42 cellular contexts compared by ENCODE assay signal in the genomic region with DNA sequence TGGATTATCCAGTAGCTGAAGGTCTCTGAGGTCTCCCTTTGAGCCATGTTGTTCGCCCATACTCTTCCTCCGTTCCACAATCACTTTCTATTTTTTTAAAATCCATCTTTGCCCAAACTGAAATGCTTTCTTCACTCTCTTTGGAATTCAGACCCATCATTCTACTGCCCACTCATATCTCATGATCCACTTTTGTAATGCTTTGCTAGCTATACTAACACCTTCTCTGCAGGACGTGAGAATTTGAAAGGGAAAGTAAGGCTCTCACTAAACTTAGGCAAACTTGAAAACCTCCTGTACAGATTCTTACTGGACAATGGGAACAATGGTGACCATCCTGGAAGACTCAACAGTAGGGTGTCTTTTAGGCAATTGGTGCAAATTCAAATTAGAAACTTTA. TPM values are rescaled to one million over a fixed set of nuclear protein-coding genes. Genes with fewer than 3 reads are reported as not detected.
"Had no signal": no experiment of that assay in that cellular context is flagged by ENCODE, and none has a peak within 500 bp of the region (broad histone marks: within the 10 kb centered on the region; RNA-seq: fewer than 3 reads in every experiment).

No MANE protein-coding gene starts in this region.

- H3K36me3 ChIP-seq: adrenal gland, ascending aorta, brain microvascular endothelial cell, breast epithelium, cardiac muscle cell had no signal

- DNase-seq: activated effector memory CD4-positive, alpha-beta T cell treated with anti-CD3 and anti-CD28 coated beads, Interleukin-2, amount 50 U/mL, for 16 hours; activated effector memory CD4-positive, alpha-beta T cell treated with Interleukin-2 at 50 U/mL for 16 hours; activated gamma-delta T cell; activated gamma-delta T cell treated with Interleukin-2 at 50 U/mL for 16 hours; activated naive CD4-positive, alpha-beta T cell; activated naive CD4-positive, alpha-beta T cell treated with anti-CD3 and anti-CD28 coated beads for 36 hours; activated naive CD4-positive, alpha-beta T cell treated with anti-CD3 and anti-CD28 coated beads, Interleukin-2, amount 10 ng/mL, durations not matched to agents 7 days and 5 days; activated naive CD4-positive, alpha-beta T cell treated with anti-CD3 and anti-CD28 coated beads, Interleukin-2, amount 50 U/mL, for 16 hours; activated naive CD4-positive, alpha-beta T cell treated with Interleukin-2 at 50 U/mL for 16 hours; activated naive CD8-positive, alpha-beta T cell treated with anti-CD3 and anti-CD28 coated beads for 36 hours; activated naive CD8-positive, alpha-beta T cell treated with anti-CD3 and anti-CD28 coated beads, Interleukin-2, amount 10 ng/mL, durations not matched to agents 7 days and 5 days; activated naive CD8-positive, alpha-beta T cell treated with anti-CD3 and anti-CD28 coated beads, Interleukin-2, amount 50 U/mL, for 24 hours; activated T-cell treated with anti-CD3 and anti-CD28 coated beads, Interleukin-2, amount 50 U/mL, for 1 hour; activated T-cell treated with anti-CD3 and anti-CD28 coated beads, Interleukin-2, amount 50 U/mL, for 24 hours; activated T-cell treated with anti-CD3 and anti-CD28 coated beads, Interleukin-2, amount 50 U/mL, for 4 hours; activated T-cell treated with anti-CD3 and anti-CD28 coated beads, Interleukin-2, amount 50 U/mL, for 48 hours; activated T-cell treated with anti-CD3 and anti-CD28 coated beads, Interleukin-2, amount 50 U/mL, for 72 hours; adrenal gland; amniotic stem cell; amygdala; anterior cingulate cortex; aorta; body of pancreas; brain microvascular endothelial cell; caudate nucleus; central memory CD4-positive, alpha-beta T cell; cerebellar nuclear complex had no signal

- H3K36me3 Mint-ChIP-seq: activated naive CD4-positive, alpha-beta T cell treated with anti-CD3 and anti-CD28 coated beads, Interleukin-2, amount 10 ng/mL, durations not matched to agents 7 days and 5 days; activated naive CD4-positive, alpha-beta T cell treated with anti-CD3 and anti-CD28 coated beads, Interleukin-2, amount 50 U/mL, for 24 hours; activated naive CD8-positive, alpha-beta T cell; activated naive CD8-positive, alpha-beta T cell treated with anti-CD3 and anti-CD28 coated beads for 36 hours; activated naive CD8-positive, alpha-beta T cell treated with anti-CD3 and anti-CD28 coated beads, Interleukin-2, amount 10 ng/mL, durations not matched to agents 7 days and 5 days; brain had no signal

- H3K27ac Mint-ChIP-seq: activated naive CD4-positive, alpha-beta T cell treated with anti-CD3 and anti-CD28 coated beads for 36 hours; activated naive CD4-positive, alpha-beta T cell treated with anti-CD3 and anti-CD28 coated beads, Interleukin-2, amount 10 ng/mL, durations not matched to agents 7 days and 5 days; activated naive CD4-positive, alpha-beta T cell treated with anti-CD3 and anti-CD28 coated beads, Interleukin-2, amount 50 U/mL, for 24 hours; activated naive CD8-positive, alpha-beta T cell; activated naive CD8-positive, alpha-beta T cell treated with anti-CD3 and anti-CD28 coated beads for 36 hours; activated naive CD8-positive, alpha-beta T cell treated with anti-CD3 and anti-CD28 coated beads, Interleukin-2, amount 10 ng/mL, durations not matched to agents 7 days and 5 days; activated naive CD8-positive, alpha-beta T cell treated with anti-CD3 and anti-CD28 coated beads, Interleukin-2, amount 50 U/mL, for 24 hours; activated T-cell treated with anti-CD3 and anti-CD28 coated beads, Interleukin-2, amount 50 U/mL, for 24 hours; activated T-cell treated with anti-CD3 and anti-CD28 coated beads, Interleukin-2, amount 50 U/mL, for 72 hours; activated T-helper 1 cell treated with anti-CD3 and anti-CD28 coated beads, Interleukin-12 subunit alpha, Interleukin-12 subunit beta, Interleukin-2, Interleukin-4 antibody, amounts not matched to agents 30 ng/mL and 10 ng/mL and 1 ng/mL, durations not matched to agents 14 hours and 24 hours and 36 hours; activated T-helper 17 cell treated with anti-CD3 and anti-CD28 coated beads, Interleukin-2, amount 50 U/mL, for 72 hours; activated T-helper 2 cell treated with anti-CD3 and anti-CD28 coated beads, Interferon-gamma antibody, Interleukin-2, Interleukin-4, amounts not matched to agents 10 μg/mL and 5 μg/mL and 100 μg/mL, durations not matched to agents 14 hours and 24 hours and 36 hours; brain had no signal

- H3K4me3 ChIP-seq: adrenal gland, ascending aorta, body of pancreas, breast epithelium, cardiac muscle cell had no signal

- H3K9me3 ChIP-seq: adrenal gland, ascending aorta, body of pancreas, breast epithelium had no signal

- H3K9me3 Mint-ChIP-seq: activated naive CD4-positive, alpha-beta T cell treated with anti-CD3 and anti-CD28 coated beads for 36 hours; activated naive CD4-positive, alpha-beta T cell treated with anti-CD3 and anti-CD28 coated beads, Interleukin-2, amount 10 ng/mL, durations not matched to agents 7 days and 5 days; activated naive CD4-positive, alpha-beta T cell treated with anti-CD3 and anti-CD28 coated beads, Interleukin-2, amount 50 U/mL, for 24 hours; activated naive CD8-positive, alpha-beta T cell treated with anti-CD3 and anti-CD28 coated beads for 36 hours; activated naive CD8-positive, alpha-beta T cell treated with anti-CD3 and anti-CD28 coated beads, Interleukin-2, amount 10 ng/mL, durations not matched to agents 7 days and 5 days; activated naive CD8-positive, alpha-beta T cell treated with anti-CD3 and anti-CD28 coated beads, Interleukin-2, amount 50 U/mL, for 24 hours; activated T-cell treated with anti-CD3 and anti-CD28 coated beads, Interleukin-2, amount 50 U/mL, for 24 hours; activated T-cell treated with anti-CD3 and anti-CD28 coated beads, Interleukin-2, amount 50 U/mL, for 4 hours; activated T-cell treated with anti-CD3 and anti-CD28 coated beads, Interleukin-2, amount 50 U/mL, for 72 hours; activated T-helper 1 cell treated with anti-CD3 and anti-CD28 coated beads, Interleukin-12 subunit alpha, Interleukin-12 subunit beta, Interleukin-2, Interleukin-4 antibody, amounts not matched to agents 30 ng/mL and 10 ng/mL and 1 ng/mL, durations not matched to agents 14 hours and 24 hours and 36 hours; activated T-helper 17 cell treated with anti-CD3 and anti-CD28 coated beads, Interleukin-2, amount 50 U/mL, for 72 hours; activated T-helper 2 cell treated with anti-CD3 and anti-CD28 coated beads, Interferon-gamma antibody, Interleukin-2, Interleukin-4, amounts not matched to agents 10 μg/mL and 5 μg/mL and 100 μg/mL, durations not matched to agents 14 hours and 24 hours and 36 hours; brain; central memory CD8-positive, alpha-beta T cell had no signal

- ATAC-seq: activated naive CD8-positive, alpha-beta T cell treated with anti-CD3 and anti-CD28 coated beads, Interleukin-2, amount 50 U/mL, for 24 hours; activated T-cell treated with anti-CD3 and anti-CD28 coated beads, Interleukin-2, amount 50 U/mL, for 4 hours; activated T-cell treated with anti-CD3 and anti-CD28 coated beads, Interleukin-2, amount 50 U/mL, for 72 hours; activated T-helper 17 cell treated with anti-CD3 and anti-CD28 coated beads, Interleukin-2, amount 50 U/mL, for 72 hours; body of pancreas had no signal

- H3K4me1 ChIP-seq: adrenal gland, ascending aorta, body of pancreas, breast epithelium had no signal

- H3K27ac ChIP-seq: adrenal gland, ascending aorta, body of pancreas, brain microvascular endothelial cell, breast epithelium, cardiac muscle cell had no signal

RNA-seq across cellular contexts. Expression of a gene that starts 59.6 kb away (rescaled TPM):
- total RNA-seq: activated naive CD4-positive, alpha-beta T cell treated with anti-CD3 and anti-CD28 coated beads for 36 hours; activated naive CD8-positive, alpha-beta T cell treated with anti-CD3 and anti-CD28 coated beads for 36 hours; activated naive CD8-positive, alpha-beta T cell treated with anti-CD3 and anti-CD28 coated beads, Interleukin-2, amount 10 ng/mL, durations not matched to agents 7 days and 5 days; activated T-cell treated with anti-CD3 and anti-CD28 coated beads, Interleukin-2, amount 50 U/mL, for 4 hours; activated T-cell treated with anti-CD3 and anti-CD28 coated beads, Interleukin-2, amount 50 U/mL, for 72 hours; activated T-helper 1 cell treated with anti-CD3 and anti-CD28 coated beads, Interleukin-12 subunit alpha, Interleukin-12 subunit beta, Interleukin-2, Interleukin-4 antibody, amounts not matched to agents 30 ng/mL and 10 ng/mL and 1 ng/mL, durations not matched to agents 14 hours and 24 hours and 36 hours; activated T-helper 17 cell treated with anti-CD3 and anti-CD28 coated beads, Interleukin-2, amount 50 U/mL, for 72 hours; activated T-helper 2 cell treated with anti-CD3 and anti-CD28 coated beads, Interferon-gamma antibody, Interleukin-2, Interleukin-4, amounts not matched to agents 10 μg/mL and 5 μg/mL and 100 μg/mL, durations not matched to agents 14 hours and 24 hours and 36 hours; adrenal gland; aorta; ascending aorta; astrocyte; body of pancreas; breast epithelium; bronchial epithelial cell; cardiac muscle cell; cardiac septum; cerebellum; chondrocyte had no signal
